14 cellular contexts compared by ENCODE assay signal in the genomic region with DNA sequence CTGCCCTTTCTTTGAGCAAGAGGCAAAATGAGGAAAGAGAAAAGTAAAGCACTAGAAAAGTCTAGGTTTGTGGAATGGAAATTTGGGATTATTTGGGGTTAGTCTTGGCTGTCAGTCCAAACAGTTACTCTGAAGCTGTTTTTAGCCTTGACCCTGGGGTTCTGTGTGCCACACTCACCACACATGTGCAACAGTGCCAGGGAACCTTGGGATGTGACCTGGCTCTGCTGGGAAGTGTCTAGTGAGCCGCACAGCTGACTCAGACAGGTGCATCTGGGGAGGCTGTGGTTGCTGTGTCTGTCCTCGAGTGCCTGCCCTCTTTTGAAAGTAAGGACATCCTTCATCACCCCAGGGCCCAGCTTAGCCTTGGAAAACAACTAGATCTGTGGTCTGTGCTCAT.
"Had no signal": no experiment of that assay in that cellular context is flagged by ENCODE, and none has a peak within 500 bp of the region (broad histone marks: within the 10 kb centered on the region; RNA-seq: fewer than 3 reads in every experiment).

No MANE protein-coding gene starts in this region.

- ATAC-seq: activated T-cell treated with anti-CD3 and anti-CD28 coated beads, Interleukin-2, amount 50 U/mL, for 72 hours; body of pancreas; left cardiac atrium; mucosa of descending colon had no signal

- H3K27ac Mint-ChIP-seq: activated B cell treated with CpG ODN at 0.5 μM for 24 hours; activated CD4-positive, alpha-beta T cell treated with anti-CD3 and anti-CD28 coated beads, Interleukin-2, amount 10 ng/mL, durations not matched to agents 24 days and 14 days; activated T-cell treated with anti-CD3 and anti-CD28 coated beads, Interleukin-2, amount 50 U/mL, for 72 hours; dendritic cell treated with granulocyte-macrophage colony-stimulating factor and Interleukin-4, amounts not matched to agents 40 ng/mL and 50 ng/mL, for 4 days; T-helper 1 cell treated with Interleukin-12 subunit alpha and Interleukin-12 subunit beta and Interleukin-4 antibody, amounts not matched to agents 30 μg/mL and 1 μg/mL, for 36 hours had no signal

- H3K4me3 ChIP-seq: body of pancreas, mucosa of descending colon, skin epidermis, tibial nerve, vagina had no signal

- H3K4me3 Mint-ChIP-seq: activated B cell treated with CpG ODN at 0.5 μM for 24 hours; activated CD4-positive, alpha-beta T cell treated with anti-CD3 and anti-CD28 coated beads, Interleukin-2, amount 10 ng/mL, durations not matched to agents 24 days and 14 days; activated T-cell treated with anti-CD3 and anti-CD28 coated beads, Interleukin-2, amount 50 U/mL, for 72 hours; dendritic cell treated with granulocyte-macrophage colony-stimulating factor and Interleukin-4, amounts not matched to agents 40 ng/mL and 50 ng/mL, for 4 days; T-helper 1 cell treated with Interleukin-12 subunit alpha and Interleukin-12 subunit beta and Interleukin-4 antibody, amounts not matched to agents 30 μg/mL and 1 μg/mL, for 36 hours had no signal

- DNase-seq: activated B cell treated with CpG ODN at 0.5 μM for 24 hours; activated CD4-positive, alpha-beta T cell treated with anti-CD3 and anti-CD28 coated beads, Interleukin-2, amount 10 ng/mL, durations not matched to agents 24 days and 14 days; activated gamma-delta T cell treated with Interleukin-2 at 50 U/mL for 16 hours; activated T-cell treated with anti-CD3 and anti-CD28 coated beads, Interleukin-2, amount 50 U/mL, for 72 hours; body of pancreas; hippocampal formation; left cardiac atrium; mammary epithelial cell; mucosa of descending colon had no signal

- H3K27ac ChIP-seq: body of pancreas, skin epidermis, tibial nerve, vagina had no signal

- H3K9me3 ChIP-seq: body of pancreas, mucosa of descending colon, tibial nerve, vagina had no signal

- H3K27me3 ChIP-seq: body of pancreas, tibial nerve, vagina had no signal

- H3K9me3 Mint-ChIP-seq: activated B cell treated with CpG ODN at 0.5 μM for 24 hours; activated CD4-positive, alpha-beta T cell treated with anti-CD3 and anti-CD28 coated beads, Interleukin-2, amount 10 ng/mL, durations not matched to agents 24 days and 14 days; activated T-cell treated with anti-CD3 and anti-CD28 coated beads, Interleukin-2, amount 50 U/mL, for 72 hours; dendritic cell treated with granulocyte-macrophage colony-stimulating factor and Interleukin-4, amounts not matched to agents 40 ng/mL and 50 ng/mL, for 4 days; T-helper 1 cell treated with Interleukin-12 subunit alpha and Interleukin-12 subunit beta and Interleukin-4 antibody, amounts not matched to agents 30 μg/mL and 1 μg/mL, for 36 hours had no signal

- H3K27me3 Mint-ChIP-seq: activated B cell treated with CpG ODN at 0.5 μM for 24 hours; activated CD4-positive, alpha-beta T cell treated with anti-CD3 and anti-CD28 coated beads, Interleukin-2, amount 10 ng/mL, durations not matched to agents 24 days and 14 days; dendritic cell treated with granulocyte-macrophage colony-stimulating factor and Interleukin-4, amounts not matched to agents 40 ng/mL and 50 ng/mL, for 4 days had no signal

- H3K4me1 Mint-ChIP-seq: activated B cell treated with CpG ODN at 0.5 μM for 24 hours had no signal

- H3K4me1 ChIP-seq: body of pancreas, tibial nerve, vagina had no signal
